Comparison of ENCODE assay signal across 8 cellular contexts in the genomic region with DNA sequence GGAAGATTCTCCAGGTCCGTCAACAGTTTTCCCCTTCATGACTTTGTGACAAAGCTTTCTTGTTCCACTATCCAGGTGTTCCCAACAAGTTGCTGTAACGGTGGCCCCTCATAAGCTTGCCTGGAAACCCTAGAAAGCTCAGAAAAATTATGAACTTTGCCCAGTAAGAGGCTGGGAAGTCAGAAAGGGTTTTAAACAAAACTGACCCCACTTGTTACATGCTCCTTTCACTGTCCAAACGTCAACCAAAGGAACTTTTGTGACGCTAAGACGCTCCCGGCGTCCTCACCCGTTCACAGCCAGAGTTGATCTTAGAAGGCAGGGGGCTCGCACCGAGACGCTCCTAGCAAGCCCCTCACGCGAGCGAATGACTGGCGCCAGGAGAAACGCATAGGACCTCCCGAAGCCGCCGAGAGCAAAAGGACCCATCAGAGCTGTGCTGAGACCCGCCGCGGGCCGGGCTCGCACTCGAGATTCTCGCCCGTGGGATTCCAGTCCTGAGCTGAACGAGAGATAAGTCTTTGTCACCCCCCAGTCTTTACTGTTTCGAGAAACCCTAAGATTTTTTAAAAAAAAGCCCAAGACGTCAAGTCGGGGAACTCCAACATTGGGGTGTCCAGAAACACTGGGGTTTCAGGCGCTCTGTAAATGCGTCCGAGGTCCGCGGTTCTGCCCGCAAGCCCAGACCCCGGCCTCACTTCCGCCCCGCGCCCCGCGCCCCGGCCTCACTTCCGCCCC. TPM values are rescaled to one million over a fixed set of nuclear protein-coding genes. Genes with fewer than 3 reads are reported as not detected.
DNase-seq lines count a peak whose midpoint lies in the region; TF ChIP-seq lines count a peak whose summit lies in the region.

No MANE protein-coding gene starts in this region.

- DNase-seq in Caco-2 (no peak), GM20000 (ENCODE audit: low spot score) (peak; percentile 31), NB4 (ENCODE audit: low read depth) (peak; percentile 68), astrocyte of the cerebellum (ENCODE audit: low read depth) (no peak), iPS-NIHi11 (ENCODE audit: low spot score) (peak; percentile 8), spleen (peak; percentile 89), UCSD-AML1 (lab: John Stamatoyannopoulos, UW; ENCODE audit: unreplicated experiment) (no peak)
- no peak for DNase-seq in stimulated activated naive CD4-positive, alpha-beta T cell treated with Interleukin-2 at 50 U/mL for 16 hours (lab: John Stamatoyannopoulos, UW)

- no peaks in the 10 kb centered on the region for H3K27me3 Mint-ChIP-seq in Caco-2 (ENCODE audit: insufficient read depth, unreplicated experiment)

- H3K9me3 Mint-ChIP-seq in Caco-2 (ENCODE audit: unreplicated experiment): no peaks in the 10 kb centered on the region

- peaks cover 92% of the 10 kb centered on the region for H3K36me3 Mint-ChIP-seq in Caco-2 (ENCODE audit: insufficient read depth, unreplicated experiment)

- H3K4me3 Mint-ChIP-seq in Caco-2 (ENCODE audit: unreplicated experiment): peak overlapping the region; percentile 82

- peaks cover 37% of the 10 kb centered on the region for H3K4me1 Mint-ChIP-seq in Caco-2 (ENCODE audit: low read depth, unreplicated experiment)

- no peak for TF ChIP-seq CTCF in Caco-2 (IDR thresholded peaks at IDR 0.05; ENCODE audit: insufficient read depth in 1 of 2, low read depth in 1 of 2, low read length in 1 of 2, severe bottlenecking in 1 of 2, unreplicated experiment in 1 of 2)
- no peak for TF ChIP-seq CTCF in GM20000 (IDR thresholded peaks at IDR 0.05; ENCODE audit: extremely low read depth, missing control alignments)
- TF ChIP-seq CTCF in NB4 (IDR thresholded peaks at IDR 0.05; ENCODE audit: low read depth, low read length): no peak
- TF ChIP-seq CTCF in astrocyte of the cerebellum (IDR thresholded peaks at IDR 0.05; ENCODE audit: low read depth, low read length, missing control alignments): no peak
- TF ChIP-seq CTCF in spleen (IDR thresholded peaks at IDR 0.05 in 8 of 11, conservative IDR thresholded peaks at IDR 0.05 in 3 of 11): no peak

- TF ChIP-seq POLR2A in NB4 (IDR thresholded peaks at IDR 0.05; ENCODE audit: extremely low read depth, insufficient read length) (no peak), spleen (IDR thresholded peaks at IDR 0.05) (peak in 1 of 3 donors; percentile 10)

- H3K4me3 ChIP-seq in Caco-2 (ENCODE audit: low read depth, low read length) (peak overlapping the region; percentile 84), NB4 (ENCODE audit: low read depth, low read length) (peak overlapping the region; percentile 81), astrocyte of the cerebellum (ENCODE audit: low read depth, low read length) (peak overlapping the region; percentile 76), spleen (peak overlapping the region; percentile 72 to 99 (median 94))

- 3 to 14% (median 11%) methylated on average over 32 to 45 of the region's 45 CpGs for WGBS in spleen, 5 donors

- POLR2A ChIA-PET in Caco-2 (lab: Charles Lee): interaction anchor here (0.6 to 1.8 kb wide), 10 partner anchors 10 to 79 kb away, joined by 3 to 35 read pairs (median 4); partner anchors contain the start of genes MRPL18, SOD2, TCP1 and WTAP

- CTCF ChIA-PET in Caco-2 (lab: Charles Lee): interaction anchor here (1.1 kb wide), 1 partner anchor 28 kb away, joined by 4 read pairs; the partner anchor contains the start of gene TCP1

- H3K4me1 ChIP-seq in Caco-2 (peaks cover 16% of the 10 kb centered on the region), spleen (peaks cover 0 to 39% (median 22%) of the 10 kb centered on the region in 6 donors)

- TSS peak; percentile 73 for BruUV-seq in Caco-2 (replicated peaks; lab: Mats Ljungman, UMichigan)

- H3K36me3 ChIP-seq in Caco-2 (ENCODE audit: control insufficient read depth, insufficient read depth, low read length) (peaks cover 4% of the 10 kb centered on the region; the same call in 1 of the 2 replicates), spleen (peaks cover 0 to 52% (median 16%) of the 10 kb centered on the region in 6 donors)

- peak overlapping the region; percentile 96 to 99 (median 98) for H3K27ac ChIP-seq in spleen

- no peaks in the 10 kb centered on the region for H3K27me3 ChIP-seq in Caco-2 (replicated peaks; ENCODE audit: control insufficient read depth, insufficient read depth, low read length)
- H3K27me3 ChIP-seq in spleen (replicated peaks in 1 of 7): no peaks in the 10 kb centered on the region

- intact Hi-C loops in Caco-2 (cut with micrococcal nuclease; ENCODE audit: unreplicated experiment) (no loop called here), spleen (cut with DNase I; ENCODE audit: low total_unique reads) (loop anchor here (5.0 kb wide), 1 partner anchor 34 kb away; the partner anchor contains the start of gene WTAP)

- peak overlapping the region; percentile 98 for H3K27ac Mint-ChIP-seq in Caco-2 (ENCODE audit: unreplicated experiment)

- in situ Hi-C loops in astrocyte of the cerebellum (cut with HindIII; ENCODE audit: low sequenced_read_pairs): no loop called here

- H3K9me3 ChIP-seq in Caco-2 (no peaks in the 10 kb centered on the region), spleen (no peaks in the 10 kb centered on the region)

RNA-seq across cellular contexts. Expression of gene ACAT2, which starts 0.5 kb away (rescaled TPM):
- total RNA-seq in Caco-2 (2022): 122 and 131 TPM in 2 replicates
- 10 to 100 TPM in 4 of 7 donors, 1 to 10 TPM in 3; 6.0 to 17.4 (median 13.6) TPM for total RNA-seq in spleen
- 10 to 100 TPM; 12.7 to 14.9 (median 14.5) TPM for polyA plus RNA-seq in spleen

RNA-seq across cellular contexts. Expression of gene TCP1, which starts 28.1 kb away (rescaled TPM):
- total RNA-seq in Caco-2 (2022) (286 and 333 TPM in 2 replicates), spleen (100 to 1,000 TPM in 6 of 7 donors, 10 to 100 TPM in 1; 94.1 to 136 (median 119) TPM)
- polyA plus RNA-seq in spleen: 10 to 100 TPM; 74.3 to 78.9 (median 76.3) TPM

RNA-seq across cellular contexts. Expression of gene MRPL18, which starts 29.0 kb away (rescaled TPM):
- 71.1 and 81.0 TPM in 2 replicates for total RNA-seq in Caco-2 (2022)
- total RNA-seq in spleen: 10 to 100 TPM; 29.6 to 58.2 (median 42.1) TPM
- polyA plus RNA-seq in spleen: 10 to 100 TPM; 55.4 to 76.7 (median 66.2) TPM

RNA-seq across cellular contexts. Expression of gene WTAP, which starts 34.0 kb away (rescaled TPM):
- total RNA-seq in Caco-2 (2022) (109 and 114 TPM in 2 replicates), spleen (100 to 1,000 TPM in 6 of 7 donors, 10 to 100 TPM in 1; 97.9 to 121 (median 115) TPM)
- 100 to 1,000 TPM in 1 of 3 donors, 10 to 100 TPM in 2; 71.6 to 149 (median 78.6) TPM for polyA plus RNA-seq in spleen

RNA-seq across cellular contexts. Expression of gene PNLDC1, which starts 38.8 kb away (rescaled TPM):
- total RNA-seq in Caco-2 (2022) (0.26 and 0.32 TPM in 2 replicates), spleen (under 1 TPM in 1 of 7 donors, not detected in 6; 0.44 TPM)
- polyA plus RNA-seq in spleen: 1 to 10 TPM in 1 of 3 donors, under 1 TPM in 2; 0.11 to 1.2 (median 0.20) TPM

Comparison
In these comparisons a context has a peak if more than half of its experiments do, and no peak if none do; other contexts are left out.
1. DNase-seq: peak in GM20000 (single experiment), NB4 (single experiment), iPS-NIHi11 (single experiment) and spleen (single experiment); none in Caco-2 (0 of 2), astrocyte of the cerebellum (single experiment), stimulated activated naive CD4-positive, alpha-beta T cell treated with Interleukin-2 at 50 U/mL for 16 hours (single experiment) and UCSD-AML1 (single experiment).
2. Peak in every context shown above with its lines, with median percentiles within 50 percentile points of each other: H3K4me3 ChIP-seq.